Comparison of ENCODE assay signal across 1 cellular context in genomic region chr21:45874716-45875415, GRCh38.
TF ChIP-seq lines count a peak whose summit lies in the region.

No MANE protein-coding gene starts in this region.

TF ChIP-seq in WTC11, 78 proteins besides CTCF, POLR2A, EP300 and RAD21 (continued from another document):
- TF ChIP-seq ATF6 (CRISPR knock-in tag; IDR thresholded peaks at IDR 0.05) = no peak
- TF ChIP-seq GABPB1 (CRISPR knock-in tag; IDR thresholded peaks at IDR 0.05) = peak; percentile 36; the same call in 1 of the 2 replicates
